8 cellular contexts compared by ENCODE assay signal in the genomic region with DNA sequence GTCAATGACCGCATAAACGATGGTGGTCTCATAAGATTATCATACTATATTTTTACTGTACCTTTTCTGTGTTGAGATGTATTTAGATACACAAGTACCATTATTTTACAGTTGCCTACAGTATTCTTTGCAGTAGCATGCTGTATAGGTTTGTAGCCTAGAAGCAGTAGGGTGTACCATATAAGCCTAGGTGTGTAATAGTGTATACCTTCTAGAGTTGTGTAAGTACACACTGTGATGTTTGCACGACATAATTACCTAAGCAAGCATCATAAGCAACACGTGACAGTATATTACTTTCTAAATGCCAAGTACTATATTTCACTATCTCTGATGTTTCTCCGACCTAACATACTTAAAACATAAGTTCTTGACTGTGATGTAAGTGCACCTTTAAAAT. TPM values are rescaled to one million over a fixed set of nuclear protein-coding genes. Genes with fewer than 3 reads are reported as not detected.
DNase-seq lines count a peak whose midpoint lies in the region; ATAC-seq and TF ChIP-seq lines count a peak whose summit lies in the region.

No MANE protein-coding gene starts in this region.

- 50 to 58% methylated on average over 5 of the region's 5 CpGs for WGBS in heart right ventricle, 2 donors
- 69% methylated on average over 5 of the region's 5 CpGs for WGBS in urinary bladder

- H3K9me3 ChIP-seq in heart right ventricle (no peaks in the 10 kb centered on the region), colonic mucosa (no peaks in the 10 kb centered on the region), mononuclear cell (ENCODE audit: low read depth, low read length) (no peaks in the 10 kb centered on the region)

- H3K36me3 ChIP-seq in heart right ventricle = peaks cover 0 to 10% (median 0%) of the 10 kb centered on the region in 9 donors
- no peaks in the 10 kb centered on the region for H3K36me3 ChIP-seq in colonic mucosa
- H3K36me3 ChIP-seq in urinary bladder (ENCODE audit: insufficient read depth) = peaks cover 2% of the 10 kb centered on the region

- H3K27ac ChIP-seq in heart right ventricle (peak overlapping the region in 9 of 10 donors; percentile 7 to 93 (median 81)), colonic mucosa (no peak overlapping the region), urinary bladder (ENCODE audit: low read depth) (no peak overlapping the region)

- H3K27me3 ChIP-seq in heart right ventricle = no peaks in the 10 kb centered on the region
- H3K27me3 ChIP-seq in colonic mucosa = no peaks in the 10 kb centered on the region
- H3K27me3 ChIP-seq in mononuclear cell (ENCODE audit: insufficient read depth, low read length) = no peaks in the 10 kb centered on the region

- no peak overlapping the region for H3K9ac ChIP-seq in colonic mucosa (ENCODE audit: low read depth in 2 of 2, low read length in 2 of 2)

- peaks cover 0 to 62% (median 18%) of the 10 kb centered on the region in 9 donors for H3K4me1 ChIP-seq in heart right ventricle
- H3K4me1 ChIP-seq in colonic mucosa = no peaks in the 10 kb centered on the region
- no peaks in the 10 kb centered on the region for H3K4me1 ChIP-seq in mononuclear cell (ENCODE audit: insufficient read depth, low read length)
- H3K4me1 ChIP-seq in urinary bladder (ENCODE audit: insufficient read depth) = no peaks in the 10 kb centered on the region

- ATAC-seq in heart right ventricle (peak in 2 of 8 donors; percentile 36 to 39), Right ventricle myocardium inferior (no peak), GM18520 (IDR thresholded peaks at IDR 0.05; ENCODE audit: unreplicated experiment) (no peak)

- DNase-seq in heart right ventricle (no peak), Right ventricle myocardium inferior (ENCODE audit: missing footprints) (no peak), colonic mucosa (no peak), DMS153 (lab: John Stamatoyannopoulos, UW) (no peak), T-helper 9 cell (no peak)

- intact Hi-C loops in heart right ventricle (cut with DNase I) = loop anchor here in 1 of 10 donors (5.0 kb wide), 1 partner anchor 122 kb away; the partner anchor contains the start of gene RCBTB2
- intact Hi-C loops in Right ventricle myocardium inferior (cut with DNase I) = loop anchor here (5.0 kb wide), 1 partner anchor 122 kb away; the partner anchor contains the start of gene RCBTB2
- intact Hi-C loops in colonic mucosa (cut with DNase I) = loop anchor here (5.0 kb wide), 1 partner anchor 122 kb away; the partner anchor contains the start of gene RCBTB2

- H3K4me3 ChIP-seq in heart right ventricle (peak overlapping the region; percentile 22 to 69 (median 61)), colonic mucosa (peak overlapping the region; percentile 9), mononuclear cell (ENCODE audit: low read length) (peak overlapping the region; percentile 55), urinary bladder (ENCODE audit: low read depth, low read length) (peak overlapping the region; percentile 25)

- TF ChIP-seq CTCF in heart right ventricle (IDR thresholded peaks at IDR 0.05) (no peak), colonic mucosa (IDR thresholded peaks at IDR 0.05) (no peak)

RNA-seq across cellular contexts. Expression of gene LPAR6, which starts 2.7 kb away (rescaled TPM):
- total RNA-seq in heart right ventricle (10 to 100 TPM in 7 of 10 donors, 1 to 10 TPM in 3; 5.0 to 28.7 (median 12.1) TPM), Right ventricle myocardium inferior (14.8 TPM), colonic mucosa (10 to 100 TPM in 1 of 2 donors, 1 to 10 TPM in 1; 4.9 to 17.8 TPM), mononuclear cell (91.4 TPM), urinary bladder (92.7 TPM)
- polyA plus RNA-seq in heart right ventricle (10 to 100 TPM; 10.6 to 45.1 TPM), urinary bladder (20.8 TPM)

Comparison
In these comparisons a context has a peak if more than half of its experiments do, and no peak if none do; other contexts are left out.
1. H3K27ac ChIP-seq: peak in heart right ventricle (9 of 10); none in colonic mucosa (single experiment) and urinary bladder (single experiment).
2. H3K4me3 ChIP-seq: peak in every context shown above with its lines; median percentile 61 in heart right ventricle; 55 in mononuclear cell; 25 in urinary bladder; 9 in colonic mucosa.